In the genomic region with DNA sequence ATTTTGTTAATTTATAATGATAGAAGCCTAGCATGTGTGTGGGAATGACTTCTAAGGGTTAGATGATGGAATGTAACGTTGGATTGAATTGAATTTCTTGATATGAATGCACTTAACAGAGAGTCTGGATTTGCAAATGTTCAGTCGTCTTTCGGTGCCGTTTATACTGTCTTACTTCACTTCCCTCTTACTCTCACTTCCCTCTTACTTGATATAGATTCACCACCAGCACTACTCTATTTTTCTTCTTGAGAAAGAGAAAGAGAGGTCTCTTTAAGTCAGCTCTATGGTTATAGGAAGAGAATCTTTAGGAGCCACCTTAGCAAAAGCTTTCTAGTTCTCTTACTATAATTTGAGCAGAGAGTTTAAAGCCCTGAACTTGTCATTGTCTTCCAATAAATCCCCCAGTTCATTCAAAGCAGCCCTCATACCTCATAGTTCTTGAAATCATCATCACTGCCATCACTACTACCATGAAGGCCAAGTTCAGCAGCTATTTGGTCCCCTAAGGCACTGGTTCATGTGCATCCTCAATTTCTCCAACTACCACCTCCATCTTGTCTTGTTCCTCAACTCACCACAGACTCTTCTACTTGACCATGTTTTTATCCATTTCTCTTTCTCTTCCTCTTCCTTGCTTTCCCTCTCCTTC, we compare ENCODE assay signal across 1 cellular context.
TF ChIP-seq lines count a peak whose summit lies in the region.

No MANE protein-coding gene starts in this region.

TF ChIP-seq in WTC11, 78 proteins besides CTCF, POLR2A, EP300 and RAD21 (continued from another document):
- no peak for TF ChIP-seq MLX (CRISPR knock-in tag; IDR thresholded peaks at IDR 0.05)
- TF ChIP-seq, protein P1, sequence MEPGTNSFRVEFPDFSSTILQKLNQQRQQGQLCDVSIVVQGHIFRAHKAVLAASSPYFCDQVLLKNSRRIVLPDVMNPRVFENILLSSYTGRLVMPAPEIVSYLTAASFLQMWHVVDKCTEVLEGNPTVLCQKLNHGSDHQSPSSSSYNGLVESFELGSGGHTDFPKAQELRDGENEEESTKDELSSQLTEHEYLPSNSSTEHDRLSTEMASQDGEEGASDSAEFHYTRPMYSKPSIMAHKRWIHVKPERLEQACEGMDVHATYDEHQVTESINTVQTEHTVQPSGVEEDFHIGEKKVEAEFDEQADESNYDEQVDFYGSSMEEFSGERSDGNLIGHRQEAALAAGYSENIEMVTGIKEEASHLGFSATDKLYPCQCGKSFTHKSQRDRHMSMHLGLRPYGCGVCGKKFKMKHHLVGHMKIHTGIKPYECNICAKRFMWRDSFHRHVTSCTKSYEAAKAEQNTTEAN (CRISPR knock-in tag; IDR thresholded peaks at IDR 0.05), result no peak
- TF ChIP-seq ZNF423 (CRISPR knock-in tag; IDR thresholded peaks at IDR 0.05), result no peak
- no peak for TF ChIP-seq CREB1 (CRISPR knock-in tag; IDR thresholded peaks at IDR 0.05)
- TF ChIP-seq CBFB (CRISPR knock-in tag; IDR thresholded peaks at IDR 0.05; ENCODE audit: low read depth), result no peak
- TF ChIP-seq SP1 (CRISPR knock-in tag; conservative IDR thresholded peaks at IDR 0.05), result no peak
- TF ChIP-seq GTF2I (CRISPR knock-in tag; conservative IDR thresholded peaks at IDR 0.05), result no peak
- no peak for TF ChIP-seq PRDM15 (CRISPR knock-in tag; IDR thresholded peaks at IDR 0.05)
- no peak for TF ChIP-seq SMAD4 (CRISPR knock-in tag; IDR thresholded peaks at IDR 0.05)
- no peak for TF ChIP-seq FOXK1 (CRISPR knock-in tag; IDR thresholded peaks at IDR 0.05)
- TF ChIP-seq TEAD1 (CRISPR knock-in tag; IDR thresholded peaks at IDR 0.05), result no peak
- TF ChIP-seq JUN (CRISPR knock-in tag; IDR thresholded peaks at IDR 0.05), result no peak
- no peak for TF ChIP-seq NR3C1 (CRISPR knock-in tag; conservative IDR thresholded peaks at IDR 0.05; ENCODE audit: low read depth)
- TF ChIP-seq, protein P2, sequence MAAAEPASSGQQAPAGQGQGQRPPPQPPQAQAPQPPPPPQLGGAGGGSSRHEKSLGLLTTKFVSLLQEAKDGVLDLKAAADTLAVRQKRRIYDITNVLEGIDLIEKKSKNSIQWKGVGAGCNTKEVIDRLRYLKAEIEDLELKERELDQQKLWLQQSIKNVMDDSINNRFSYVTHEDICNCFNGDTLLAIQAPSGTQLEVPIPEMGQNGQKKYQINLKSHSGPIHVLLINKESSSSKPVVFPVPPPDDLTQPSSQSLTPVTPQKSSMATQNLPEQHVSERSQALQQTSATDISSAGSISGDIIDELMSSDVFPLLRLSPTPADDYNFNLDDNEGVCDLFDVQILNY (CRISPR knock-in tag; IDR thresholded peaks at IDR 0.05), result no peak
